Comparison of ENCODE assay signal across 2 cellular contexts in genomic region chr1:29150346-29150745, GRCh38. TPM values are rescaled to one million over a fixed set of nuclear protein-coding genes. Genes with fewer than 3 reads are reported as not detected.
"Had no signal": no experiment of that assay in that cellular context is flagged by ENCODE, and none has a peak within 500 bp of the region (broad histone marks: within the 10 kb centered on the region; RNA-seq: fewer than 3 reads in every experiment).

No MANE protein-coding gene starts in this region.

RNA-seq across cellular contexts. Expression of gene TMEM200B, which starts 26.6 kb away (rescaled TPM):
- total RNA-seq: naive thymus-derived CD8-positive, alpha-beta T cell; natural killer cell treated with Interleukin-12 subunit alpha and Interleukin-12 subunit beta and Interleukin-15 and Interleukin-18, amount 100 ng/mL, for 72 hours had no signal
